18 cellular contexts compared by ENCODE assay signal in genomic region chr5:81522571-81522970, GRCh38.
A peak's percentile ranks its signal among the peaks of the same experiment; 100 is the strongest.
DNase-seq lines count a peak whose midpoint lies in the region; ATAC-seq, FAIRE-seq and TF ChIP-seq lines count a peak whose summit lies in the region.
"Had no signal": no experiment of that assay in that cellular context is flagged by ENCODE, and none has a peak within 500 bp of the region (broad histone marks: within the 10 kb centered on the region; RNA-seq: fewer than 3 reads in every experiment).

No MANE protein-coding gene starts in this region.

- H2AFZ ChIP-seq in K562 (ENCODE audit: low read depth, low read length) = no peak overlapping the region
- H2AFZ ChIP-seq: GM23248 had no signal

- POLR2A ChIA-PET in K562 (lab: Yijun Ruan, JAX) = no interaction called here

- TF ChIP-seq CTCF in K562 (IDR thresholded peaks at IDR 0.05 in 2 of 3, conservative IDR thresholded peaks at IDR 0.05 in 1 of 3; ENCODE audit: insufficient read depth in 2 of 3, low read depth in 1 of 3, low read length in 3 of 3) (no peak), kidney (IDR thresholded peaks at IDR 0.05; ENCODE audit: borderline replicate concordance, extremely low read depth, insufficient read depth) (no peak)

- H3K27ac ChIP-seq in right cardiac atrium (ENCODE audit: low read length) = no peak overlapping the region
- H3K27ac ChIP-seq in K562 (ENCODE audit: extremely low read depth, low read depth, low read length) = no peak overlapping the region
- no peak overlapping the region for H3K27ac ChIP-seq in kidney (ENCODE audit: low read depth in 2 of 2, low read length in 2 of 2)
- H3K27ac ChIP-seq: 22Rv1, BLaER1, GM23248 had no signal

- no peaks in the 10 kb centered on the region for H3K79me2 ChIP-seq in K562 (ENCODE audit: control insufficient read depth, insufficient read depth, low read length)

- no peaks in the 10 kb centered on the region for H3K36me3 ChIP-seq in K562 (ENCODE audit: control insufficient read depth, insufficient read depth, low read length)
- no peaks in the 10 kb centered on the region for H3K36me3 ChIP-seq in kidney (ENCODE audit: control insufficient read depth in 1 of 2, insufficient read depth in 2 of 2, low read length in 2 of 2)
- H3K36me3 ChIP-seq: BLaER1 had no signal

- H3K9ac ChIP-seq in K562 (ENCODE audit: insufficient read depth in 1 of 2, low read depth in 2 of 2, low read length in 2 of 2) = no peak overlapping the region
- H3K9ac ChIP-seq in kidney (ENCODE audit: low read length in 2 of 2) = no peak overlapping the region
- H3K9ac ChIP-seq: BLaER1, GM23248 had no signal

- intact Hi-C loops in Right ventricle myocardium superior (cut with DNase I) = no loop called here
- intact Hi-C loops in right cardiac atrium (cut with DNase I) = no loop called here
- intact Hi-C loops in K562 (cut with micrococcal nuclease) = no loop called here
- intact Hi-C loops in kidney (cut with DNase I) = no loop called here

- H3K4me1 ChIP-seq in right cardiac atrium (ENCODE audit: control insufficient read depth, insufficient read depth, low read length) = peaks cover 4% of the 10 kb centered on the region
- no peaks in the 10 kb centered on the region for H3K4me1 ChIP-seq in K562 (replicated peaks in 1 of 2; ENCODE audit: control insufficient read depth in 2 of 2, insufficient read depth in 2 of 2, low read length in 2 of 2)
- no peaks in the 10 kb centered on the region for H3K4me1 ChIP-seq in kidney (ENCODE audit: control insufficient read depth in 1 of 2, insufficient read depth in 1 of 2, low read depth in 1 of 2, low read length in 2 of 2)
- H3K4me1 ChIP-seq: BLaER1, Caco-2 had no signal

- no peak for TF ChIP-seq RAD21 in K562 (CRISPR knock-in tag; conservative IDR thresholded peaks at IDR 0.05 in 1 of 2, IDR thresholded peaks at IDR 0.05 in 1 of 2)

- H3K27me3 ChIP-seq in right cardiac atrium (ENCODE audit: control insufficient read depth, insufficient read depth) (no peaks in the 10 kb centered on the region), K562 (ENCODE audit: control insufficient read depth in 2 of 2, insufficient read depth in 2 of 2, low read length in 2 of 2) (no peaks in the 10 kb centered on the region)
- H3K27me3 ChIP-seq: BLaER1 had no signal

- no peak for TF ChIP-seq EP300 in K562 (IDR thresholded peaks at IDR 0.05; ENCODE audit: low read length)

- CTCF ChIA-PET in K562 (lab: Yijun Ruan, JAX; ENCODE audit: low intra/inter-chr PET ratio) = no interaction called here

- H3K9me3 ChIP-seq in right cardiac atrium (ENCODE audit: control insufficient read depth, low read length) = no peaks in the 10 kb centered on the region
- H3K9me3 ChIP-seq in K562 (replicated peaks; ENCODE audit: control insufficient read depth, insufficient read depth, low read depth, low read length) = no peaks in the 10 kb centered on the region
- no peaks in the 10 kb centered on the region for H3K9me3 ChIP-seq in kidney (ENCODE audit: control insufficient read depth in 1 of 2, low read length in 2 of 2)
- H3K9me3 ChIP-seq: BLaER1, Caco-2 had no signal

- peak; percentile 52 for ATAC-seq in Right ventricle myocardium superior (ENCODE audit: poor library complexity)
- no peak for ATAC-seq in right cardiac atrium
- ATAC-seq in K562 = no peak
- no peak for ATAC-seq in HG03457 (IDR thresholded peaks at IDR 0.05; ENCODE audit: unreplicated experiment)
- ATAC-seq: GM12878 had no signal

- no peak for TF ChIP-seq POLR2A in K562 (conservative IDR thresholded peaks at IDR 0.05)

- no peak overlapping the region for H3K4me2 ChIP-seq in K562 (ENCODE audit: insufficient read depth, low read length)
- H3K4me2 ChIP-seq: BLaER1 had no signal

- H3K4me3 ChIP-seq in right cardiac atrium (ENCODE audit: low read length) = no peak overlapping the region
- H3K4me3 ChIP-seq in K562 = no peak overlapping the region
- no peak overlapping the region for H3K4me3 ChIP-seq in kidney (ENCODE audit: low read length in 2 of 2)
- H3K4me3 ChIP-seq: BLaER1, GM12878, GM23248 had no signal

- no TSS peak for BruUV-seq in K562 (replicated peaks; lab: Mats Ljungman, UMichigan)

- no peak for DNase-seq in Right ventricle myocardium superior
- DNase-seq in right cardiac atrium = no peak
- DNase-seq in K562 (ENCODE audit: extremely low read depth in 1 of 4, low spot score in 3 of 4) = no peak
- DNase-seq in kidney = no peak
- no peak for DNase-seq in UCSD-AML1 (lab: John Stamatoyannopoulos, UW; ENCODE audit: unreplicated experiment)
- DNase-seq in NCI-H1092 (lab: John Stamatoyannopoulos, UW) = no peak
- DNase-seq in DMS153 (lab: John Stamatoyannopoulos, UW) = no peak
- DNase-seq: Caco-2; CD8-positive, alpha-beta memory T cell; DMS53; GM23248; H7; IMR-90 had no signal

- H3K9me1 ChIP-seq in K562 (ENCODE audit: control insufficient read depth, insufficient read depth, low read length) = no peaks in the 10 kb centered on the region

- in situ Hi-C loops in K562 (cut with MboI) = loop anchor here (25.0 kb wide), 1 partner anchor 640 kb away; no protein-coding TSS in a partner anchor

- FAIRE-seq in K562 (lab: Jason Lieb, UNC) (peak; percentile 67), kidney (lab: Jason Lieb, UNC) (peak; percentile 51)
- FAIRE-seq: GM12878, GM18507 had no signal

- no peaks in the 10 kb centered on the region for H4K20me1 ChIP-seq in K562 (replicated peaks; ENCODE audit: control insufficient read depth, insufficient read depth, low read length)

- 68% methylated on average over 1 of the region's 1 CpG for WGBS in right cardiac atrium
- WGBS in K562 (ENCODE audit: insufficient coverage, low coverage, missing lambda C conversion rate) = 82% methylated on average over 1 of the region's 1 CpG

TF ChIP-seq in K562, 482 proteins besides CTCF, POLR2A, EP300 and RAD21:
- TF ChIP-seq RFX5 (IDR thresholded peaks at IDR 0.05; ENCODE audit: low read depth, low read length) = no peak
- no peak for TF ChIP-seq RCOR1 (IDR thresholded peaks at IDR 0.05; ENCODE audit: borderline replicate concordance in 1 of 2, low read depth in 2 of 2, low read length in 2 of 2)
- TF ChIP-seq, protein P1, sequence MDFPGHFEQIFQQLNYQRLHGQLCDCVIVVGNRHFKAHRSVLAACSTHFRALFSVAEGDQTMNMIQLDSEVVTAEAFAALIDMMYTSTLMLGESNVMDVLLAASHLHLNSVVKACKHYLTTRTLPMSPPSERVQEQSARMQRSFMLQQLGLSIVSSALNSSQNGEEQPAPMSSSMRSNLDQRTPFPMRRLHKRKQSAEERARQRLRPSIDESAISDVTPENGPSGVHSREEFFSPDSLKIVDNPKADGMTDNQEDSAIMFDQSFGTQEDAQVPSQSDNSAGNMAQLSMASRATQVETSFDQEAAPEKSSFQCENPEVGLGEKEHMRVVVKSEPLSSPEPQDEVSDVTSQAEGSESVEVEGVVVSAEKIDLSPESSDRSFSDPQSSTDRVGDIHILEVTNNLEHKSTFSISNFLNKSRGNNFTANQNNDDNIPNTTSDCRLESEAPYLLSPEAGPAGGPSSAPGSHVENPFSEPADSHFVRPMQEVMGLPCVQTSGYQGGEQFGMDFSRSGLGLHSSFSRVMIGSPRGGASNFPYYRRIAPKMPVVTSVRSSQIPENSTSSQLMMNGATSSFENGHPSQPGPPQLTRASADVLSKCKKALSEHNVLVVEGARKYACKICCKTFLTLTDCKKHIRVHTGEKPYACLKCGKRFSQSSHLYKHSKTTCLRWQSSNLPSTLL (IDR thresholded peaks at IDR 0.05) = no peak
- no peak for TF ChIP-seq RB1 (IDR thresholded peaks at IDR 0.05; ENCODE audit: low read depth)
- TF ChIP-seq, protein P2, sequence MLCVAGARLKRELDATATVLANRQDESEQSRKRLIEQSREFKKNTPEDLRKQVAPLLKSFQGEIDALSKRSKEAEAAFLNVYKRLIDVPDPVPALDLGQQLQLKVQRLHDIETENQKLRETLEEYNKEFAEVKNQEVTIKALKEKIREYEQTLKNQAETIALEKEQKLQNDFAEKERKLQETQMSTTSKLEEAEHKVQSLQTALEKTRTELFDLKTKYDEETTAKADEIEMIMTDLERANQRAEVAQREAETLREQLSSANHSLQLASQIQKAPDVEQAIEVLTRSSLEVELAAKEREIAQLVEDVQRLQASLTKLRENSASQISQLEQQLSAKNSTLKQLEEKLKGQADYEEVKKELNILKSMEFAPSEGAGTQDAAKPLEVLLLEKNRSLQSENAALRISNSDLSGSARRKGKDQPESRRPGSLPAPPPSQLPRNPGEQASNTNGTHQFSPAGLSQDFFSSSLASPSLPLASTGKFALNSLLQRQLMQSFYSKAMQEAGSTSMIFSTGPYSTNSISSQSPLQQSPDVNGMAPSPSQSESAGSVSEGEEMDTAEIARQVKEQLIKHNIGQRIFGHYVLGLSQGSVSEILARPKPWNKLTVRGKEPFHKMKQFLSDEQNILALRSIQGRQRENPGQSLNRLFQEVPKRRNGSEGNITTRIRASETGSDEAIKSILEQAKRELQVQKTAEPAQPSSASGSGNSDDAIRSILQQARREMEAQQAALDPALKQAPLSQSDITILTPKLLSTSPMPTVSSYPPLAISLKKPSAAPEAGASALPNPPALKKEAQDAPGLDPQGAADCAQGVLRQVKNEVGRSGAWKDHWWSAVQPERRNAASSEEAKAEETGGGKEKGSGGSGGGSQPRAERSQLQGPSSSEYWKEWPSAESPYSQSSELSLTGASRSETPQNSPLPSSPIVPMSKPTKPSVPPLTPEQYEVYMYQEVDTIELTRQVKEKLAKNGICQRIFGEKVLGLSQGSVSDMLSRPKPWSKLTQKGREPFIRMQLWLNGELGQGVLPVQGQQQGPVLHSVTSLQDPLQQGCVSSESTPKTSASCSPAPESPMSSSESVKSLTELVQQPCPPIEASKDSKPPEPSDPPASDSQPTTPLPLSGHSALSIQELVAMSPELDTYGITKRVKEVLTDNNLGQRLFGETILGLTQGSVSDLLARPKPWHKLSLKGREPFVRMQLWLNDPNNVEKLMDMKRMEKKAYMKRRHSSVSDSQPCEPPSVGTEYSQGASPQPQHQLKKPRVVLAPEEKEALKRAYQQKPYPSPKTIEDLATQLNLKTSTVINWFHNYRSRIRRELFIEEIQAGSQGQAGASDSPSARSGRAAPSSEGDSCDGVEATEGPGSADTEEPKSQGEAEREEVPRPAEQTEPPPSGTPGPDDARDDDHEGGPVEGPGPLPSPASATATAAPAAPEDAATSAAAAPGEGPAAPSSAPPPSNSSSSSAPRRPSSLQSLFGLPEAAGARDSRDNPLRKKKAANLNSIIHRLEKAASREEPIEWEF (CRISPR knock-in tag; IDR thresholded peaks at IDR 0.05) = no peak
- TF ChIP-seq ZNF449 (CRISPR knock-in tag; IDR thresholded peaks at IDR 0.05) = no peak
TF ChIP-seq in K562: peak in this region for 0.
